1 cellular context compared by ENCODE assay signal in genomic region chr17:37406635-37407455, GRCh38.
TF ChIP-seq lines count a peak whose summit lies in the region.

TSS of gene ACACA (minus strand) at chr17:37406836. CDS start at chr17:37406299, 537 bp downstream.
TSS of gene TADA2A (plus strand) at chr17:37406886. CDS start at chr17:37411366, 4,480 bp downstream.

TF ChIP-seq in GM23338, 12 proteins besides CTCF, POLR2A, EP300 and RAD21 (continued from another document):
- TF ChIP-seq ZNF331 (CRISPR knock-in tag; IDR thresholded peaks at IDR 0.05; ENCODE audit: low read depth) (no peak), CREB1 (CRISPR knock-in tag; IDR thresholded peaks at IDR 0.05; ENCODE audit: low read depth) (peak; percentile 55), ETS1 (IDR thresholded peaks at IDR 0.05) (no peak), EZH2 (IDR thresholded peaks at IDR 0.05; ENCODE audit: low read depth, unreplicated experiment) (no peak), POLR2AphosphoS5 (IDR thresholded peaks at IDR 0.05; ENCODE audit: low read depth) (peak; percentile 74), EZH2phosphoT487 (IDR thresholded peaks at IDR 0.05; ENCODE audit: unreplicated experiment) (no peak), ZNF114 (CRISPR knock-in tag; IDR thresholded peaks at IDR 0.05) (no peak), NANOG (IDR thresholded peaks at IDR 0.05; ENCODE audit: borderline replicate concordance) (no peak)
